Comparison of ENCODE assay signal across 10 cellular contexts in genomic region chr1:53890522-53890941, GRCh38. TPM values are rescaled to one million over a fixed set of nuclear protein-coding genes. Genes with fewer than 3 reads are reported as not detected.
A peak's percentile ranks its signal among the peaks of the same experiment; 100 is the strongest.
DNase-seq lines count a peak whose midpoint lies in the region; ATAC-seq, FAIRE-seq and TF ChIP-seq lines count a peak whose summit lies in the region.
"Had no signal": no experiment of that assay in that cellular context is flagged by ENCODE, and none has a peak within 500 bp of the region (broad histone marks: within the 10 kb centered on the region; RNA-seq: fewer than 3 reads in every experiment).

No MANE protein-coding gene starts in this region.

- no peak overlapping the region for H3K27ac Mint-ChIP-seq in nephron progenitor cell

- no peaks in the 10 kb centered on the region for H3K9me3 Mint-ChIP-seq in nephron progenitor cell

- H3K4me3 ChIP-seq in BLaER1 (no peak overlapping the region; the same call in 1 of the 2 replicates), K562 (no peak overlapping the region), testis (peak overlapping the region in 1 of 2 donors; percentile 86)

- peak overlapping the region; percentile 95 for H3K4me3 Mint-ChIP-seq in nephron progenitor cell

- ATAC-seq in HG02870 (IDR thresholded peaks at IDR 0.05; ENCODE audit: unreplicated experiment) (peak; percentile 12), K562 (no peak), HG03521 (IDR thresholded peaks at IDR 0.05; ENCODE audit: unreplicated experiment) (no peak)

- peaks cover 4% of the 10 kb centered on the region for H3K36me3 Mint-ChIP-seq in nephron progenitor cell (ENCODE audit: low read depth)

- WGBS in K562 (ENCODE audit: insufficient coverage, low coverage, missing lambda C conversion rate): 60% methylated on average over 7 of the region's 7 CpGs
- WGBS in testis, 2 donors: 60 to 74% methylated on average over 7 of the region's 7 CpGs

- POLR2A ChIA-PET in K562 (lab: Yijun Ruan, JAX): interaction anchor here (0.7 to 1.4 kb wide), 5 partner anchors 11 to 54 kb away, joined by 3 to 9 read pairs (median 4); partner anchors contain the start of gene IFT25

- H3K9me1 ChIP-seq in K562 (ENCODE audit: control insufficient read depth, insufficient read depth, low read length): no peaks in the 10 kb centered on the region

- H4K20me1 ChIP-seq in BLaER1 (no peaks in the 10 kb centered on the region), K562 (replicated peaks; ENCODE audit: control insufficient read depth, insufficient read depth, low read length) (no peaks in the 10 kb centered on the region)

- CTCF ChIA-PET in K562 (lab: Yijun Ruan, JAX; ENCODE audit: low intra/inter-chr PET ratio): no interaction called here

- H3K27me3 ChIP-seq in BLaER1: no peaks in the 10 kb centered on the region
- H3K27me3 ChIP-seq in K562 (ENCODE audit: control insufficient read depth in 2 of 2, insufficient read depth in 2 of 2, low read length in 2 of 2): no peaks in the 10 kb centered on the region; a peak in 1 of 5 replicates
- H3K27me3 ChIP-seq in testis: no peaks in the 10 kb centered on the region

- H3K4me2 ChIP-seq in BLaER1 (peak overlapping the region; percentile 84), K562 (ENCODE audit: insufficient read depth, low read length) (peak overlapping the region; percentile 99)

- no TSS peak for BruUV-seq in K562 (replicated peaks; lab: Mats Ljungman, UMichigan)

- H3K36me3 ChIP-seq in BLaER1 (peaks cover 10% of the 10 kb centered on the region; the same call in 1 of the 2 replicates), K562 (ENCODE audit: control insufficient read depth, insufficient read depth, low read length) (no peaks in the 10 kb centered on the region), testis (ENCODE audit: low read depth, missing control alignments) (no peaks in the 10 kb centered on the region)

- H3K9ac ChIP-seq in BLaER1: no peak overlapping the region
- H3K9ac ChIP-seq in K562 (ENCODE audit: insufficient read depth in 1 of 2, low read depth in 2 of 2, low read length in 2 of 2): peak overlapping the region; percentile 73 to 74; a peak in 3 of 4 replicates

- DNase-seq in K562 (ENCODE audit: extremely low read depth in 1 of 4, low spot score in 3 of 4): no peak
- DNase-seq in nephron progenitor cell: no peak
- no peak for DNase-seq in testis
- no peak for DNase-seq in DMS 273 treated with DMSO at 0.1 percent for 48 hours (lab: John Stamatoyannopoulos, UW)
- no peak for DNase-seq in kidney tubule cell (ENCODE audit: low spot score)

- no peak overlapping the region for H3K27ac ChIP-seq in BLaER1
- peak overlapping the region; percentile 42; the same call in 1 of the 3 replicates for H3K27ac ChIP-seq in K562 (ENCODE audit: extremely low read depth, low read depth, low read length)
- no peak overlapping the region for H3K27ac ChIP-seq in testis

- H3K4me1 ChIP-seq in BLaER1 (peaks cover 41% of the 10 kb centered on the region), K562 (replicated peaks in 1 of 2; ENCODE audit: control insufficient read depth in 2 of 2, insufficient read depth in 2 of 2, low read length in 2 of 2) (peaks cover 15 to 24% of the 10 kb centered on the region in 2 experiments; a peak in 4 of 5 replicates), testis (no peaks in the 10 kb centered on the region)

- peaks cover 47% of the 10 kb centered on the region for H3K4me1 Mint-ChIP-seq in nephron progenitor cell

- H2AFZ ChIP-seq in K562 (ENCODE audit: low read depth, low read length): peak overlapping the region; percentile 86

- no peak for FAIRE-seq in K562 (lab: Jason Lieb, UNC)

- no peak for TF ChIP-seq RAD21 in K562 (CRISPR knock-in tag; conservative IDR thresholded peaks at IDR 0.05 in 1 of 2, IDR thresholded peaks at IDR 0.05 in 1 of 2)

- H3K27me3 Mint-ChIP-seq in nephron progenitor cell (ENCODE audit: low read depth, poor library complexity): peaks cover 9% of the 10 kb centered on the region

- H3K9me3 ChIP-seq in BLaER1 (no peaks in the 10 kb centered on the region), K562 (replicated peaks; ENCODE audit: control insufficient read depth, insufficient read depth, low read depth, low read length) (no peaks in the 10 kb centered on the region), testis (no peaks in the 10 kb centered on the region)

- in situ Hi-C loops in K562 (cut with MboI): no loop called here

- TF ChIP-seq POLR2A in K562 (conservative IDR thresholded peaks at IDR 0.05) (no peak), testis (IDR thresholded peaks at IDR 0.05) (no peak)

- no peak for TF ChIP-seq EP300 in K562 (IDR thresholded peaks at IDR 0.05; ENCODE audit: low read length)

- TF ChIP-seq CTCF in K562 (IDR thresholded peaks at IDR 0.05 in 2 of 3, conservative IDR thresholded peaks at IDR 0.05 in 1 of 3; ENCODE audit: insufficient read depth in 2 of 3, low read depth in 1 of 3, low read length in 3 of 3) (no peak), nephron progenitor cell (IDR thresholded peaks at IDR 0.05) (no peak), testis (IDR thresholded peaks at IDR 0.05) (no peak)

- H3K79me2 ChIP-seq in K562 (ENCODE audit: control insufficient read depth, insufficient read depth, low read length): 0 out of 3 replicates have a peak, but pooled peaks cover 2% of the 10 kb centered on the region

- intact Hi-C loops in K562 (cut with micrococcal nuclease) (no loop called here), testis (cut with DNase I; ENCODE audit: low total_unique reads) (no loop called here)

RNA-seq across cellular contexts. Expression of gene YIPF1, which starts 0.9 kb away (rescaled TPM):
- total RNA-seq in K562 (2011; cell fraction: chromatin; rRNA removed; ENCODE audit: low replicate concordance): 23.9 and 24.2 TPM in 2 replicates
- total RNA-seq in K562 (2011; cell fraction: nucleolus; rRNA removed): 24.2 and 25.8 TPM in 2 replicates
- 26.2 and 36.1 TPM in 2 replicates for total RNA-seq in K562 (2011; cell fraction: nucleoplasm; rRNA removed)
- total RNA-seq in K562 (2014; rRNA removed): 17.8 and 23.8 TPM in 2 replicates
- total RNA-seq in K562 (2014; rRNA removed; fragmentation: Illumina TruSeq; extraction: Trizol): 21.6 and 23.9 TPM in 2 replicates
- 17.9 and 19.6 TPM in 2 replicates for total RNA-seq in K562 (2015; rRNA removed; fragmentation: Illumina TruSeq; extraction: Trizol)
- 15.3 and 15.5 TPM in 2 replicates for total RNA-seq in K562 (2021)
- 35.6 and 37.5 TPM in 2 replicates for polyA plus RNA-seq in K562 (2011; rRNA removed)
- 27.6 and 37.8 TPM in 2 replicates for polyA plus RNA-seq in K562 (2011; cell fraction: cytosol; rRNA removed)
- polyA plus RNA-seq in K562 (2011; cell fraction: nucleus; rRNA removed): 19.0 and 21.7 TPM in 2 replicates
- polyA plus RNA-seq in K562 (2012): 17.0 and 25.2 TPM in 2 replicates
- 25.0 and 27.3 TPM in 2 replicates for polyA plus RNA-seq in K562 (2014; fragmentation: Illumina TruSeq; extraction: Trizol)
- 10 to 100 TPM; 11.5 to 15.2 TPM for polyA plus RNA-seq in K562 (2014; fragmentation: Nextera tagmentation; extraction: Ambion mirVana)
- polyA plus RNA-seq in K562 (2014; rRNA removed): 19.2 and 21.3 TPM in 2 replicates
- polyA minus RNA-seq in K562 (2011; rRNA and poly(A)+ RNA removed): 27.7 and 28.8 TPM in 2 replicates
- 8.5 and 12.5 TPM in 2 replicates for polyA minus RNA-seq in K562 (2011; cell fraction: cytosol; rRNA and poly(A)+ RNA removed)
- 4.6 and 7.3 TPM in 2 replicates for polyA minus RNA-seq in K562 (2011; cell fraction: nucleus; rRNA and poly(A)+ RNA removed)
- total RNA-seq in testis: 10 to 100 TPM; 34.1 to 35.9 TPM
- 45.9 TPM for polyA plus RNA-seq in testis (ENCODE audit: insufficient read depth, low read depth, low replicate concordance)

RNA-seq across cellular contexts. Expression of gene DIO1, which starts 3.5 kb away (rescaled TPM):
- not detected in 2 replicates for total RNA-seq in K562 (2011; cell fraction: chromatin; rRNA removed; ENCODE audit: low replicate concordance)
- total RNA-seq in K562 (2011; cell fraction: nucleolus; rRNA removed): not detected in 2 replicates
- total RNA-seq in K562 (2011; cell fraction: nucleoplasm; rRNA removed): not detected in 2 replicates
- not detected in 2 replicates for total RNA-seq in K562 (2014; rRNA removed)
- not detected in 2 replicates for total RNA-seq in K562 (2014; rRNA removed; fragmentation: Illumina TruSeq; extraction: Trizol)
- total RNA-seq in K562 (2015; rRNA removed; fragmentation: Illumina TruSeq; extraction: Trizol): not detected in 2 replicates
- total RNA-seq in K562 (2021): not detected in 2 replicates
- polyA plus RNA-seq in K562 (2011; rRNA removed): not detected in 2 replicates
- not detected in 2 replicates for polyA plus RNA-seq in K562 (2011; cell fraction: cytosol; rRNA removed)
- polyA plus RNA-seq in K562 (2011; cell fraction: nucleus; rRNA removed): not detected in 2 replicates
- polyA plus RNA-seq in K562 (2012): 0.07 TPM in 1 of 2 replicates, not detected in the other
- polyA plus RNA-seq in K562 (2014; fragmentation: Illumina TruSeq; extraction: Trizol): not detected in 2 replicates
- not detected for polyA plus RNA-seq in K562 (2014; fragmentation: Nextera tagmentation; extraction: Ambion mirVana)
- polyA plus RNA-seq in K562 (2014; rRNA removed): not detected in 2 replicates
- polyA minus RNA-seq in K562 (2011; rRNA and poly(A)+ RNA removed): not detected in 2 replicates
- polyA minus RNA-seq in K562 (2011; cell fraction: cytosol; rRNA and poly(A)+ RNA removed): not detected in 2 replicates
- polyA minus RNA-seq in K562 (2011; cell fraction: nucleus; rRNA and poly(A)+ RNA removed): 0.78 TPM in 1 of 2 replicates, not detected in the other
- under 1 TPM in 1 of 2 donors, not detected in 1; 0.81 TPM for total RNA-seq in testis
- 1.7 TPM for polyA plus RNA-seq in testis (ENCODE audit: insufficient read depth, low read depth, low replicate concordance)
- total RNA-seq: activated CD8-positive, alpha-beta memory T cell treated with anti-CD3 and anti-CD28 coated beads for 36 hours; pulmonary artery endothelial cell had no signal

RNA-seq across cellular contexts. Expression of gene NDC1, which starts 52.4 kb away (rescaled TPM):
- total RNA-seq in K562 (2011; cell fraction: chromatin; rRNA removed; ENCODE audit: low replicate concordance): 90.8 and 103 TPM in 2 replicates
- 62.9 and 67.9 TPM in 2 replicates for total RNA-seq in K562 (2011; cell fraction: nucleolus; rRNA removed)
- total RNA-seq in K562 (2011; cell fraction: nucleoplasm; rRNA removed): 112 and 149 TPM in 2 replicates
- 45.8 and 47.0 TPM in 2 replicates for total RNA-seq in K562 (2014; rRNA removed)
- total RNA-seq in K562 (2014; rRNA removed; fragmentation: Illumina TruSeq; extraction: Trizol): 80.0 and 86.4 TPM in 2 replicates
- 71.9 and 74.7 TPM in 2 replicates for total RNA-seq in K562 (2015; rRNA removed; fragmentation: Illumina TruSeq; extraction: Trizol)
- 64.5 and 74.2 TPM in 2 replicates for total RNA-seq in K562 (2021)
- 90.9 and 102 TPM in 2 replicates for polyA plus RNA-seq in K562 (2011; rRNA removed)
- 51.9 and 99.8 TPM in 2 replicates for polyA plus RNA-seq in K562 (2011; cell fraction: cytosol; rRNA removed)
- 26.4 and 44.3 TPM in 2 replicates for polyA plus RNA-seq in K562 (2011; cell fraction: nucleus; rRNA removed)
- 30.7 and 38.2 TPM in 2 replicates for polyA plus RNA-seq in K562 (2012)
- polyA plus RNA-seq in K562 (2014; fragmentation: Illumina TruSeq; extraction: Trizol): 58.9 and 66.4 TPM in 2 replicates
- 10 to 100 TPM; 26.9 to 46.8 TPM for polyA plus RNA-seq in K562 (2014; fragmentation: Nextera tagmentation; extraction: Ambion mirVana)
- 46.0 and 49.9 TPM in 2 replicates for polyA plus RNA-seq in K562 (2014; rRNA removed)
- polyA minus RNA-seq in K562 (2011; rRNA and poly(A)+ RNA removed): 151 and 183 TPM in 2 replicates
- 51.7 and 72.3 TPM in 2 replicates for polyA minus RNA-seq in K562 (2011; cell fraction: cytosol; rRNA and poly(A)+ RNA removed)
- 25.2 and 47.9 TPM in 2 replicates for polyA minus RNA-seq in K562 (2011; cell fraction: nucleus; rRNA and poly(A)+ RNA removed)
- total RNA-seq in testis: 10 to 100 TPM; 22.2 to 26.4 TPM
- polyA plus RNA-seq in testis (ENCODE audit: insufficient read depth, low read depth, low replicate concordance): 13.0 TPM

RNA-seq across cellular contexts. Expression of gene IFT25, which starts 55.0 kb away (rescaled TPM):
- total RNA-seq in K562 (2011; cell fraction: chromatin; rRNA removed; ENCODE audit: low replicate concordance): 66.3 and 178 TPM in 2 replicates
- 42.0 and 52.9 TPM in 2 replicates for total RNA-seq in K562 (2011; cell fraction: nucleolus; rRNA removed)
- total RNA-seq in K562 (2011; cell fraction: nucleoplasm; rRNA removed): 98.8 and 143 TPM in 2 replicates
- total RNA-seq in K562 (2014; rRNA removed) (167 and 181 TPM in 2 replicates), K562 (2014; rRNA removed; fragmentation: Illumina TruSeq; extraction: Trizol) (147 and 167 TPM in 2 replicates), K562 (2015; rRNA removed; fragmentation: Illumina TruSeq; extraction: Trizol) (189 and 209 TPM in 2 replicates), K562 (2021) (93.6 and 94.4 TPM in 2 replicates), testis (10 to 100 TPM; 28.1 to 43.7 TPM)
- polyA plus RNA-seq in K562 (2011; rRNA removed) (110 and 150 TPM in 2 replicates), K562 (2014; fragmentation: Illumina TruSeq; extraction: Trizol) (153 and 157 TPM in 2 replicates), K562 (2014; fragmentation: Nextera tagmentation; extraction: Ambion mirVana) (100 to 1,000 TPM; 168 to 178 TPM), K562 (2014; rRNA removed) (202 and 206 TPM in 2 replicates), testis (ENCODE audit: insufficient read depth, low read depth, low replicate concordance) (34.1 TPM)
- 16.5 and 38.3 TPM in 2 replicates for polyA plus RNA-seq in K562 (2011; cell fraction: cytosol; rRNA removed)
- 68.4 and 110 TPM in 2 replicates for polyA plus RNA-seq in K562 (2011; cell fraction: nucleus; rRNA removed)
- 81.2 and 153 TPM in 2 replicates for polyA plus RNA-seq in K562 (2012)
- polyA minus RNA-seq in K562 (2011; rRNA and poly(A)+ RNA removed): 39.2 and 55.5 TPM in 2 replicates
- polyA minus RNA-seq in K562 (2011; cell fraction: cytosol; rRNA and poly(A)+ RNA removed): 14.8 and 15.3 TPM in 2 replicates
- polyA minus RNA-seq in K562 (2011; cell fraction: nucleus; rRNA and poly(A)+ RNA removed): 39.7 and 75.0 TPM in 2 replicates

RNA-seq across cellular contexts. Expression of gene LRRC42, which starts 55.6 kb away (rescaled TPM):
- total RNA-seq in K562 (2011; cell fraction: chromatin; rRNA removed; ENCODE audit: low replicate concordance): 17.8 and 28.0 TPM in 2 replicates
- total RNA-seq in K562 (2011; cell fraction: nucleolus; rRNA removed): 12.8 and 13.8 TPM in 2 replicates
- 15.5 and 17.3 TPM in 2 replicates for total RNA-seq in K562 (2011; cell fraction: nucleoplasm; rRNA removed)
- total RNA-seq in K562 (2014; rRNA removed) (26.0 and 26.2 TPM in 2 replicates), K562 (2014; rRNA removed; fragmentation: Illumina TruSeq; extraction: Trizol) (39.0 and 45.4 TPM in 2 replicates), K562 (2015; rRNA removed; fragmentation: Illumina TruSeq; extraction: Trizol) (35.0 and 35.5 TPM in 2 replicates), K562 (2021) (40.1 and 42.7 TPM in 2 replicates), testis (10 to 100 TPM; 37.8 to 41.2 TPM)
- polyA plus RNA-seq in K562 (2011; rRNA removed) (51.9 and 64.1 TPM in 2 replicates), K562 (2014; fragmentation: Illumina TruSeq; extraction: Trizol) (42.0 and 42.9 TPM in 2 replicates), K562 (2014; fragmentation: Nextera tagmentation; extraction: Ambion mirVana) (10 to 100 TPM; 17.3 to 19.1 TPM), K562 (2014; rRNA removed) (33.6 and 35.2 TPM in 2 replicates), testis (ENCODE audit: insufficient read depth, low read depth, low replicate concordance) (42.8 TPM)
- polyA plus RNA-seq in K562 (2011; cell fraction: cytosol; rRNA removed): 28.3 and 36.7 TPM in 2 replicates
- polyA plus RNA-seq in K562 (2011; cell fraction: nucleus; rRNA removed): 17.0 and 23.4 TPM in 2 replicates
- 39.1 and 44.1 TPM in 2 replicates for polyA plus RNA-seq in K562 (2012)
- 39.8 and 45.6 TPM in 2 replicates for polyA minus RNA-seq in K562 (2011; rRNA and poly(A)+ RNA removed)
- 24.0 and 25.1 TPM in 2 replicates for polyA minus RNA-seq in K562 (2011; cell fraction: cytosol; rRNA and poly(A)+ RNA removed)
- 5.8 and 14.1 TPM in 2 replicates for polyA minus RNA-seq in K562 (2011; cell fraction: nucleus; rRNA and poly(A)+ RNA removed)
